ENCODE assay signal across 8 cellular contexts in the genomic region with DNA sequence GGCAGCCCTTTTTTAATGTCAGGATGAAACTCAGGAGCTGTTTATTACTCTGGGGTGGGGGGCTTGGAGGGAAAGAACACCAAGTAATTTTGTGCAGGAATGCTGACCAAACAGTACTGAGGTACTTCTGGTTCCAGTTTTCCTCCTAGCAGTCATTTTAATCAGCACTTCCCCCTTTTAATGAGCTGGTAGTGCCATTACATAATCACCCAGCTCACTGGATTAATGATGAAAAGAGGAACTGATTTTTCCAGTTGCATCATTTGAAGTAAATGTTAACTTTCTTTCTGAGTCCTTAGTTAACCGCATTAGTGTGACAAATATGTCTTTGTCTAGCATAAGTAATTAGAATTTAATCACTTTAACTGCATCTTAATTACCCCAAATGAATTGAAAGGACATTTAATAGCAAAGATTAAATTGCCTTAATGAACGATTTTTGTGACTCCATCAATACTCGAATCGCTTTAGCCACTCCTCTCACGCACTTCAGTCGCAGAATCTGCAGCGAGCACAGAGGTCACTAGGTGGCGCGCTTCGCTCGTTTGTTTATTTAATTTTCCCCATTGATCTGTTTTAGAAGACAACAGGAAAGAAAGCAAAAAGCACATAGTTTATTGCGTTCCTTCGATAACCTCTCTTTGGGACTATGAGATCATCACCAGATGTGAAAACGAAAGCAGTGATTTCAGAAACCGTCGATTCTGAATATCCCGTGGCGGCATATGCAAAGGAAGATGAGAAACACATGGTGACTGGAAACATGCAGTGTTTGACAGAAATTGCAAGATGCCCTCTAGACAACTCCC. TPM values are rescaled to one million over a fixed set of nuclear protein-coding genes. Genes with fewer than 3 reads are reported as not detected.
DNase-seq lines count a peak whose midpoint lies in the region; ATAC-seq and TF ChIP-seq lines count a peak whose summit lies in the region.

No MANE protein-coding gene starts in this region.

- H3K4me3 ChIP-seq in CD8-positive, alpha-beta memory T cell (ENCODE audit: low read length): no peak overlapping the region
- H3K4me3 ChIP-seq in esophagus muscularis mucosa: peak overlapping the region; percentile 9 to 38 (median 22)
- no peak overlapping the region for H3K4me3 ChIP-seq in neural progenitor cell
- no peak overlapping the region for H3K4me3 ChIP-seq in testis

- no peaks in the 10 kb centered on the region for H3K36me3 ChIP-seq in CD8-positive, alpha-beta memory T cell (ENCODE audit: insufficient read depth, low read length)
- H3K36me3 ChIP-seq in esophagus muscularis mucosa (no peaks in the 10 kb centered on the region), neural progenitor cell (no peaks in the 10 kb centered on the region), testis (ENCODE audit: low read depth, missing control alignments) (no peaks in the 10 kb centered on the region)

- DNase-seq in CD8-positive, alpha-beta memory T cell: peak; percentile 41 to 72 (median 46)
- peak; percentile 24 for DNase-seq in OCI-M2 (lab: John Stamatoyannopoulos, UW; ENCODE audit: unreplicated experiment)
- peak; percentile 69 for DNase-seq in activated T-cell treated with anti-CD3 and anti-CD28 coated beads, Interleukin-2, amount 50 U/mL, for 1 hour
- DNase-seq in esophagus muscularis mucosa (ENCODE audit: extremely low spot score): no peak
- peak; percentile 73 for DNase-seq in neural progenitor cell (ENCODE audit: low spot score)
- DNase-seq in testis: peak; percentile 75

- TF ChIP-seq CTCF in esophagus muscularis mucosa (IDR thresholded peaks at IDR 0.05) (peak; percentile 65 to 80 (median 76)), neural progenitor cell (IDR thresholded peaks at IDR 0.05) (peak; percentile 99), testis (IDR thresholded peaks at IDR 0.05) (peak; percentile 53 to 83 (median 69))

- peaks cover 7% of the 10 kb centered on the region for H3K4me1 ChIP-seq in CD8-positive, alpha-beta memory T cell (ENCODE audit: insufficient read depth, low read length)
- H3K4me1 ChIP-seq in esophagus muscularis mucosa (peaks cover 15 to 38% (median 31%) of the 10 kb centered on the region in 4 donors), neural progenitor cell (peaks cover 21% of the 10 kb centered on the region), testis (peaks cover 18% of the 10 kb centered on the region)

- POLR2A ChIA-PET in CD8-positive, alpha-beta memory T cell (lab: Charles Lee): interaction anchor here (0.6 kb wide), 1 partner anchor 449 kb away, joined by 4 read pairs; no protein-coding TSS in a partner anchor

- H3K4me1 Mint-ChIP-seq in CD8-positive, alpha-beta memory T cell: peaks cover 16 to 25% (median 17%) of the 10 kb centered on the region in 3 donors
- peaks cover 22% of the 10 kb centered on the region for H3K4me1 Mint-ChIP-seq in neural progenitor cell

- H3K4me2 ChIP-seq in neural progenitor cell: no peak overlapping the region

- H3K4me3 Mint-ChIP-seq in CD8-positive, alpha-beta memory T cell: peak overlapping the region in 6 of 7 donors; percentile 17 to 73 (median 42)
- no peak overlapping the region for H3K4me3 Mint-ChIP-seq in neural progenitor cell

- ATAC-seq in GM19397 (IDR thresholded peaks at IDR 0.05; ENCODE audit: unreplicated experiment): peak; percentile 66
- ATAC-seq in HG03520 (IDR thresholded peaks at IDR 0.05; ENCODE audit: unreplicated experiment): peak; percentile 66

- peaks cover 24% of the 10 kb centered on the region for H4K20me1 ChIP-seq in neural progenitor cell (ENCODE audit: low read depth)

- peaks cover 54 to 88% of the 10 kb centered on the region in 2 donors for H3K27me3 Mint-ChIP-seq in CD8-positive, alpha-beta memory T cell
- H3K27me3 Mint-ChIP-seq in neural progenitor cell (ENCODE audit: insufficient read depth, low read depth): peaks cover 21% of the 10 kb centered on the region

- H2AFZ ChIP-seq in neural progenitor cell (replicated peaks): no peak overlapping the region

- intact Hi-C loops in esophagus muscularis mucosa (cut with DNase I) (loop anchor here (10.0 kb wide), 1 partner anchor 414 kb away; no protein-coding TSS in a partner anchor), testis (cut with DNase I; ENCODE audit: low total_unique reads) (no loop called here)

- no peak overlapping the region for H3K9ac ChIP-seq in neural progenitor cell

- no peaks in the 10 kb centered on the region for H3K9me3 ChIP-seq in CD8-positive, alpha-beta memory T cell (ENCODE audit: low read length)
- H3K9me3 ChIP-seq in esophagus muscularis mucosa (no peaks in the 10 kb centered on the region), neural progenitor cell (ENCODE audit: low read depth) (no peaks in the 10 kb centered on the region), testis (no peaks in the 10 kb centered on the region)

- peaks cover 0 to 2% (median 0%) of the 10 kb centered on the region in 5 donors for H3K9me3 Mint-ChIP-seq in CD8-positive, alpha-beta memory T cell
- H3K9me3 Mint-ChIP-seq in neural progenitor cell: no peaks in the 10 kb centered on the region

- H3K27ac Mint-ChIP-seq in CD8-positive, alpha-beta memory T cell: peak overlapping the region in 1 of 8 donors; percentile 51
- H3K27ac Mint-ChIP-seq in neural progenitor cell: no peak overlapping the region

- no peak for TF ChIP-seq EP300 in esophagus muscularis mucosa (IDR thresholded peaks at IDR 0.05)

- CTCF ChIA-PET in CD8-positive, alpha-beta memory T cell (lab: Charles Lee): interaction anchor here (0.9 kb wide), 2 partner anchors 17 to 28 kb away, joined by 3 to 4 read pairs; no protein-coding TSS in a partner anchor

- no peaks in the 10 kb centered on the region for H3K79me2 ChIP-seq in neural progenitor cell (ENCODE audit: low read depth)

- H3K27ac ChIP-seq in CD8-positive, alpha-beta memory T cell (ENCODE audit: low read depth, low read length): no peak overlapping the region
- H3K27ac ChIP-seq in esophagus muscularis mucosa (replicated peaks in 1 of 4) (no peak overlapping the region), neural progenitor cell (no peak overlapping the region), testis (no peak overlapping the region)

- peaks cover 49% of the 10 kb centered on the region for H3K27me3 ChIP-seq in CD8-positive, alpha-beta memory T cell (ENCODE audit: insufficient read depth, low read length, poor library complexity, severe bottlenecking)
- peaks cover 4 to 96% (median 45%) of the 10 kb centered on the region in 4 donors for H3K27me3 ChIP-seq in esophagus muscularis mucosa
- H3K27me3 ChIP-seq in neural progenitor cell: peaks cover 53% of the 10 kb centered on the region
- peaks cover 4% of the 10 kb centered on the region for H3K27me3 ChIP-seq in testis

- H3F3A ChIP-seq in neural progenitor cell (ENCODE audit: low read depth): peaks cover 23% of the 10 kb centered on the region

- TF ChIP-seq POLR2A in esophagus muscularis mucosa (IDR thresholded peaks at IDR 0.05; ENCODE audit: low read depth): no peak
- TF ChIP-seq POLR2A in testis (IDR thresholded peaks at IDR 0.05): no peak

- H3K36me3 Mint-ChIP-seq in CD8-positive, alpha-beta memory T cell: no peaks in the 10 kb centered on the region
- no peaks in the 10 kb centered on the region for H3K36me3 Mint-ChIP-seq in neural progenitor cell

- 5% methylated on average over 18 of the region's 18 CpGs for WGBS in esophagus muscularis mucosa
- 4 to 5% methylated on average over 18 of the region's 18 CpGs for WGBS in testis, 2 donors

RNA-seq across cellular contexts. Expression of a gene that starts 9.8 kb away (rescaled TPM):
- total RNA-seq in CD8-positive, alpha-beta memory T cell: not detected
- polyA plus RNA-seq in CD8-positive, alpha-beta memory T cell: not detected
- total RNA-seq in esophagus muscularis mucosa: not detected
- total RNA-seq in neural progenitor cell (ENCODE audit: low replicate concordance): 1.5 TPM in 2 replicates
- 1 to 10 TPM; 3.4 to 10.0 TPM for total RNA-seq in testis
- polyA plus RNA-seq in testis (ENCODE audit: insufficient read depth, low read depth, low replicate concordance): 3.6 TPM

Comparison
In these comparisons a context has a peak if more than half of its experiments do, and no peak if none do; other contexts are left out.
1. H3K4me3 ChIP-seq: peak in esophagus muscularis mucosa (4 of 4); none in CD8-positive, alpha-beta memory T cell (single experiment), neural progenitor cell (single experiment) and testis (0 of 2).
2. Peak in every context shown above with its lines, with median percentiles within 50 percentile points of each other: CTCF ChIP-seq.